17 cellular contexts compared by ENCODE assay signal in genomic region chr2:9384521-9384920, GRCh38. TPM values are rescaled to one million over a fixed set of nuclear protein-coding genes. Genes with fewer than 3 reads are reported as not detected.
A peak's percentile ranks its signal among the peaks of the same experiment; 100 is the strongest.
DNase-seq lines count a peak whose midpoint lies in the region; ATAC-seq and TF ChIP-seq lines count a peak whose summit lies in the region.
"Had no signal": no experiment of that assay in that cellular context is flagged by ENCODE, and none has a peak within 500 bp of the region (broad histone marks: within the 10 kb centered on the region; RNA-seq: fewer than 3 reads in every experiment).

No MANE protein-coding gene starts in this region.

- peaks cover 80% of the 10 kb centered on the region for H3F3A ChIP-seq in PC-9 (ENCODE audit: insufficient read depth, low read depth)

- no peak for ATAC-seq in GM21529 (IDR thresholded peaks at IDR 0.05; ENCODE audit: unreplicated experiment)
- no peak for ATAC-seq in HG03520 (IDR thresholded peaks at IDR 0.05; ENCODE audit: unreplicated experiment)
- ATAC-seq: CD8-positive, alpha-beta T cell; HCT116 had no signal

- H3K27me3 ChIP-seq in PC-9 (ENCODE audit: insufficient read depth, low read depth), result no peaks in the 10 kb centered on the region
- H3K27me3 ChIP-seq in spleen (replicated peaks in 1 of 7), result no peaks in the 10 kb centered on the region
- H3K27me3 ChIP-seq: BLaER1 treated with 17β-estradiol and CSF1 and Interleukin-3, amounts not matched to agents 10 nM and 100 nM had no signal

- no peaks in the 10 kb centered on the region for H3K9me3 ChIP-seq in PC-9 (ENCODE audit: insufficient read depth, low read depth)
- H3K9me3 ChIP-seq in spleen, result no peaks in the 10 kb centered on the region
- H3K9me3 ChIP-seq: BLaER1 treated with 17β-estradiol and CSF1 and Interleukin-3, amounts not matched to agents 10 nM and 100 nM had no signal

- 83 to 99% (median 87%) methylated on average over 4 of the region's 4 CpGs for WGBS in spleen, 5 donors

- H4K20me1 ChIP-seq in PC-9 (ENCODE audit: insufficient read depth), result peaks cover 9% of the 10 kb centered on the region; the same call in 1 of the 2 replicates

- intact Hi-C loops in PC-9 (cut with micrococcal nuclease; ENCODE audit: unreplicated experiment) (loop anchor here (10.0 kb wide), 1 partner anchor 100 kb away; no protein-coding TSS in a partner anchor), spleen (cut with DNase I; ENCODE audit: low total_unique reads) (no loop called here)

- POLR2A ChIA-PET in PC-9 (lab: Charles Lee; ENCODE audit: unreplicated experiment), result no interaction called here

- peak overlapping the region; percentile 82; the same call in 1 of the 2 replicates for H3K27ac ChIP-seq in PC-9
- peak overlapping the region; percentile 87 for H3K27ac ChIP-seq in epithelial cell of prostate
- H3K27ac ChIP-seq in spleen, result no peak overlapping the region
- H3K27ac ChIP-seq: BLaER1 treated with 17β-estradiol and CSF1 and Interleukin-3, amounts not matched to agents 10 nM and 100 nM had no signal

- H3K79me2 ChIP-seq in PC-9 (ENCODE audit: low read depth), result peaks cover 29% of the 10 kb centered on the region

- TF ChIP-seq CTCF in PC-9 (conservative IDR thresholded peaks at IDR 0.05), result no peak
- TF ChIP-seq CTCF in spleen (IDR thresholded peaks at IDR 0.05 in 8 of 11, conservative IDR thresholded peaks at IDR 0.05 in 3 of 11), result no peak
- no peak for TF ChIP-seq CTCF in foreskin fibroblast (IDR thresholded peaks at IDR 0.05; ENCODE audit: low read depth, low read length)

- CTCF ChIA-PET in PC-9 (lab: Charles Lee), result interaction anchor here (0.5 kb wide), 1 partner anchor 33 kb away, joined by 11 read pairs; no protein-coding TSS in a partner anchor

- no peak for TF ChIP-seq POLR2A in spleen (IDR thresholded peaks at IDR 0.05)

- DNase-seq in PC-9, result no peak
- no peak for DNase-seq in epithelial cell of prostate (ENCODE audit: low read depth, low spot score)
- peak; percentile 25 for DNase-seq in spleen
- DNase-seq in foreskin fibroblast, result no peak
- no peak for DNase-seq in dedifferentiated amniotic fluid mesenchymal stem cell (ENCODE audit: extremely low spot score)
- DNase-seq: 8988T; Calu3; CD8-positive, alpha-beta T cell; DMS79 treated with DMSO at 0.1 percent for 48 hours; GF-D8; GOT3; H7; HFFc6 had no signal

- H2AFZ ChIP-seq in PC-9, result no peak overlapping the region

- H3K36me3 ChIP-seq in PC-9 (ENCODE audit: low read depth) (peaks cover 52% of the 10 kb centered on the region), spleen (no peaks in the 10 kb centered on the region)

- no peaks in the 10 kb centered on the region for H3K9me2 ChIP-seq in PC-9 (ENCODE audit: insufficient read depth)

- no TSS peak for BruUV-seq in PC-9 (replicated peaks; lab: Mats Ljungman, UMichigan)

- H3K4me1 ChIP-seq in PC-9 (replicated peaks; ENCODE audit: insufficient read depth) (peaks cover 75% of the 10 kb centered on the region), spleen (peaks cover 0 to 6% (median 0%) of the 10 kb centered on the region in 6 donors)

- no peak overlapping the region for H3K4me2 ChIP-seq in PC-9
- H3K4me2 ChIP-seq: BLaER1 treated with 17β-estradiol and CSF1 and Interleukin-3, amounts not matched to agents 10 nM and 100 nM had no signal

- H3K4me3 ChIP-seq in PC-9 (no peak overlapping the region), spleen (no peak overlapping the region), foreskin fibroblast (ENCODE audit: low read depth in 1 of 2, low read length in 2 of 2) (no peak overlapping the region)
- H3K4me3 ChIP-seq: BLaER1 treated with 17β-estradiol and CSF1 and Interleukin-3, amounts not matched to agents 10 nM and 100 nM had no signal

RNA-seq across cellular contexts. Expression of gene ITGB1BP1, which starts 38.8 kb away (rescaled TPM):
- total RNA-seq in PC-9 (2021) (68.1 and 82.5 TPM in 2 replicates), spleen (10 to 100 TPM; 24.0 to 54.9 (median 51.0) TPM)
- polyA plus RNA-seq in spleen, result 10 to 100 TPM; 66.7 to 79.4 (median 76.0) TPM

RNA-seq across cellular contexts. Expression of gene CPSF3, which starts 38.9 kb away (rescaled TPM):
- total RNA-seq in PC-9 (2021) (52.0 and 61.5 TPM in 2 replicates), spleen (10 to 100 TPM; 21.5 to 35.8 (median 28.2) TPM)
- polyA plus RNA-seq in spleen, result 10 to 100 TPM; 18.9 to 24.0 (median 19.1) TPM

Comparison
In these comparisons a context has a peak if more than half of its experiments do, and no peak if none do; other contexts are left out.
1. H3K27ac ChIP-seq: peak in PC-9 (single experiment) and epithelial cell of prostate (single experiment); none in spleen (0 of 8).